Comparison of ENCODE assay signal across 9 cellular contexts in the genomic region with DNA sequence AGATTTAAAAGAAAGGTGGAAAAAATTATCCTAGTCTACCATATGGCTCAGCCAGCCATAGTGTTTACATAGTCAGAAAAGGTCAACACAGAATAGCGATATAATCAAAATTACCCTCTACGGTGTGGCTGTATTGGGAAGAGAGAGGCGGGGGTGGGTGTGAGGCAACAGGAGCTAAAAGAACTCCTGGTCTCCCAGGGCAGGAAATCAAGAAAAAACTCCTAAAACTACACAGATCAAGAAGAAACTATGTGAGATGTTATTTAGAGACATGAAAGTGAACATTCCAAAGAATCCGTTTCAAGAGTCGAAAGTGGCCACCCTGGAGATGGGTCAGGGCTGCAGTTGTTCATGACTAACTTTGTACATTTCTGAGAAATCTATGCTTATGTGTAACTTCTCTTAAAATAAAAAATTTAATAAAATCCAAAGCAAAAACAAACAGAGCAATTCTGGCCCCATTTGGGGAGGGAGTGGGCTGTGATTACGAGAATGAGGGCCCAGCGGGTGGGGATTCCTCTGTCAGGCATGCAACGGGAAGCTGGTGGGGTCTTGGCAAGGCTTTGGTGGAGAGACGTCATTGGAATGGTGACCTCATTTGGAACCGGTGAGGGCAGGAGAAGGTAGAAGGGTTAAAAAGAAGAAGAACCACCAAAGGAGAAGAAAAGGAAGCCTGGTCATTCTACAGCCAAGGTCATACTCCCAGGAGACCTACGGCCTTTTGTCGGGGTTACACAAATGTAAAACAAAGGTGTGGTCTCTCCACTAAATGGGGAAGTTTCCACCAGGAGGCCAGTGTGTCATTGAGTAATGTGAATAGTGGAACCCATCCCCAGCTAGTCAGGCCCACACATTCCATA.
DNase-seq lines count a peak whose midpoint lies in the region; ATAC-seq and TF ChIP-seq lines count a peak whose summit lies in the region.
"Had no signal": no experiment of that assay in that cellular context is flagged by ENCODE, and none has a peak within 500 bp of the region (broad histone marks: within the 10 kb centered on the region; RNA-seq: fewer than 3 reads in every experiment).

No MANE protein-coding gene starts in this region.

- no peak overlapping the region for H3K9ac ChIP-seq in Karpas-422 (ENCODE audit: low read length)

- H3K4me3 Mint-ChIP-seq in natural killer cell: no peak overlapping the region

- H4K20me1 ChIP-seq in Karpas-422 (ENCODE audit: insufficient read depth, low read depth, low read length): no peaks in the 10 kb centered on the region

- H3K4me3 ChIP-seq in Karpas-422 (ENCODE audit: low read length): no peak overlapping the region
- H3K4me3 ChIP-seq: esophagus muscularis mucosa had no signal

- intact Hi-C loops in natural killer cell (cut with micrococcal nuclease): no loop called here

- H3K27me3 ChIP-seq in Karpas-422 (ENCODE audit: low read length): no peaks in the 10 kb centered on the region
- H3K27me3 ChIP-seq: esophagus muscularis mucosa had no signal

- no peaks in the 10 kb centered on the region for H3K36me3 ChIP-seq in Karpas-422 (ENCODE audit: insufficient read depth, low read length)
- H3K36me3 ChIP-seq: esophagus muscularis mucosa had no signal

- H3K9me3 ChIP-seq in Karpas-422 (ENCODE audit: low read length): no peaks in the 10 kb centered on the region
- H3K9me3 ChIP-seq: esophagus muscularis mucosa had no signal

- peaks cover 35 to 42% of the 10 kb centered on the region in 2 donors for H3K4me1 Mint-ChIP-seq in natural killer cell

- H3K9me2 ChIP-seq in Karpas-422 (replicated peaks; ENCODE audit: insufficient read depth, low read length): no peaks in the 10 kb centered on the region

- no peaks in the 10 kb centered on the region for H3K79me2 ChIP-seq in Karpas-422 (ENCODE audit: low read length)

- H3K36me3 Mint-ChIP-seq in natural killer cell: no peaks in the 10 kb centered on the region

- no peak overlapping the region for H2AFZ ChIP-seq in Karpas-422 (ENCODE audit: low read length)

- no peak overlapping the region for H3K27ac ChIP-seq in Karpas-422 (ENCODE audit: low read length)

- ATAC-seq in natural killer cell (no peak), GM19351 (IDR thresholded peaks at IDR 0.05; ENCODE audit: unreplicated experiment) (no peak)

- H3K9me3 Mint-ChIP-seq in natural killer cell: no peaks in the 10 kb centered on the region

- H3K4me1 ChIP-seq in Karpas-422 (ENCODE audit: low read length): peaks cover 38% of the 10 kb centered on the region

- H3K27me3 Mint-ChIP-seq in natural killer cell (ENCODE audit: low read depth in 2 of 2): peaks cover 0 to 9% of the 10 kb centered on the region in 2 donors

- DNase-seq in DMS153 (lab: John Stamatoyannopoulos, UW) (peak; percentile 28), Karpas-422 (peak; percentile 62), brain pericyte (ENCODE audit: low read depth, low spot score) (peak; percentile 68), natural killer cell (no peak), OCI-M2 (lab: John Stamatoyannopoulos, UW; ENCODE audit: unreplicated experiment) (no peak), NCI-H187 (lab: John Stamatoyannopoulos, UW) (no peak), NCI-H1417 treated with DMSO at 0.1 percent for 48 hours (lab: John Stamatoyannopoulos, UW) (no peak)

- H3K4me2 ChIP-seq in Karpas-422 (ENCODE audit: low read depth, low read length, poor library complexity, severe bottlenecking): peak overlapping the region; percentile 5

- H3K27ac Mint-ChIP-seq in natural killer cell: peak overlapping the region; percentile 65 to 86

- TF ChIP-seq CTCF in natural killer cell (IDR thresholded peaks at IDR 0.05): no peak

Comparison
In these comparisons a context has a peak if more than half of its experiments do, and no peak if none do; other contexts are left out.
1. DNase-seq: peak in DMS153 (single experiment), Karpas-422 (single experiment) and brain pericyte (single experiment); none in natural killer cell (single experiment), OCI-M2 (single experiment), NCI-H187 (0 of 2) and NCI-H1417 treated with DMSO at 0.1 percent for 48 hours (single experiment).